9 cellular contexts compared by ENCODE assay signal in genomic region chr18:8389391-8390340, GRCh38.
DNase-seq lines count a peak whose midpoint lies in the region; ATAC-seq, FAIRE-seq and TF ChIP-seq lines count a peak whose summit lies in the region.
"Had no signal": no experiment of that assay in that cellular context is flagged by ENCODE, and none has a peak within 500 bp of the region (broad histone marks: within the 10 kb centered on the region; RNA-seq: fewer than 3 reads in every experiment).

No MANE protein-coding gene starts in this region.

- H3K27ac Mint-ChIP-seq in chondrocyte (ENCODE audit: unreplicated experiment), result peak overlapping the region; percentile 34
- H3K27ac Mint-ChIP-seq: CD4-positive, CD25-positive, alpha-beta regulatory T cell had no signal

- no peaks in the 10 kb centered on the region for H3K27me3 Mint-ChIP-seq in chondrocyte (ENCODE audit: low read depth)

- no peaks in the 10 kb centered on the region for H3K9me3 Mint-ChIP-seq in chondrocyte (ENCODE audit: low read depth)

- FAIRE-seq in HTR-8/SVneo (lab: Jason Lieb, UNC), result no peak

- H3K9me3 ChIP-seq in Panc1 (ENCODE audit: control insufficient read depth, insufficient read depth, low read depth, low read length), result no peaks in the 10 kb centered on the region

- in situ Hi-C loops in Panc1 (cut with HindIII; ENCODE audit: low pct_unique_long_range_greater_than_20kb, low sequenced_read_pairs), result no loop called here

- no peaks in the 10 kb centered on the region for H3K4me1 ChIP-seq in Panc1 (ENCODE audit: control insufficient read depth, insufficient read depth, low read length)

- POLR2A ChIA-PET in Panc1 (lab: Charles Lee), result no interaction called here

- TF ChIP-seq CTCF in Panc1 (IDR thresholded peaks at IDR 0.05), result peak; percentile 82
- TF ChIP-seq CTCF in chondrocyte (IDR thresholded peaks at IDR 0.05), result peak; percentile 91

- peaks cover 53% of the 10 kb centered on the region for H3K36me3 Mint-ChIP-seq in chondrocyte (ENCODE audit: low read depth)
- H3K36me3 Mint-ChIP-seq: CD4-positive, CD25-positive, alpha-beta regulatory T cell had no signal

- no peak overlapping the region for H3K4me3 Mint-ChIP-seq in chondrocyte (ENCODE audit: unreplicated experiment)
- H3K4me3 Mint-ChIP-seq: CD4-positive, CD25-positive, alpha-beta regulatory T cell had no signal

- ATAC-seq in Panc1 (peak; percentile 78; the same call in 1 of the 2 replicates), left colon (peak; percentile 74), GM21723 (IDR thresholded peaks at IDR 0.05; ENCODE audit: unreplicated experiment) (no peak)

- intact Hi-C loops in Panc1 (cut with micrococcal nuclease; ENCODE audit: unreplicated experiment), result loop anchor here (10.0 kb wide), 1 partner anchor 55 kb away; no protein-coding TSS in a partner anchor
- intact Hi-C loops in left colon (cut with DNase I, micrococcal nuclease), result loop anchor here in 1 of 2 donors (10.0 kb wide), 1 partner anchor 805 kb away; no protein-coding TSS in a partner anchor

- CTCF ChIA-PET in Panc1 (lab: Charles Lee), result interaction anchor here (0.6 kb wide), 1 partner anchor 1113 kb away, joined by 4 read pairs; no protein-coding TSS in a partner anchor

- DNase-seq in NCI-H446 (lab: John Stamatoyannopoulos, UW), result peak; percentile 9 to 29
- no peak for DNase-seq in NCI-H446 treated with DMSO at 0.1 percent for 48 hours (lab: John Stamatoyannopoulos, UW)
- peak; percentile 76 for DNase-seq in HTR-8/SVneo (ENCODE audit: insufficient read length, low spot score)
- DNase-seq in Panc1 (ENCODE audit: low read depth, low spot score), result peak; percentile 27
- DNase-seq in chondrocyte (ENCODE audit: low spot score), result no peak
- peak; percentile 48 to 67 for DNase-seq in left colon
- peak; percentile 45 for DNase-seq in stromal cell of bone marrow (ENCODE audit: low read depth)

- no peaks in the 10 kb centered on the region for H3K4me1 Mint-ChIP-seq in chondrocyte (ENCODE audit: low read depth)
- H3K4me1 Mint-ChIP-seq: CD4-positive, CD25-positive, alpha-beta regulatory T cell had no signal

- H3K4me3 ChIP-seq in Panc1 (ENCODE audit: low read depth in 2 of 2, low read length in 2 of 2), result no peak overlapping the region

- no peaks in the 10 kb centered on the region for H3K27me3 ChIP-seq in Panc1 (ENCODE audit: control insufficient read depth, insufficient read depth, low read length)

- no peaks in the 10 kb centered on the region for H3K36me3 ChIP-seq in Panc1 (ENCODE audit: control insufficient read depth, insufficient read depth, low read length)

- no TSS peak for BruUV-seq in Panc1 (replicated peaks; lab: Mats Ljungman, UMichigan)

- H3K27ac ChIP-seq in Panc1 (ENCODE audit: low read length), result no peak overlapping the region

Comparison
In these comparisons a context has a peak if more than half of its experiments do, and no peak if none do; other contexts are left out.
1. DNase-seq: peak in NCI-H446 (2 of 2), HTR-8/SVneo (single experiment), Panc1 (single experiment), left colon (2 of 2) and stromal cell of bone marrow (single experiment); none in NCI-H446 treated with DMSO at 0.1 percent for 48 hours (single experiment) and chondrocyte (single experiment).